ENCODE assay signal across 13 cellular contexts in genomic region chr1:145981299-145981600, GRCh38. TPM values are rescaled to one million over a fixed set of nuclear protein-coding genes. Genes with fewer than 3 reads are reported as not detected.
DNase-seq lines count a peak whose midpoint lies in the region; ATAC-seq and TF ChIP-seq lines count a peak whose summit lies in the region.
"Had no signal": no experiment of that assay in that cellular context is flagged by ENCODE, and none has a peak within 500 bp of the region (broad histone marks: within the 10 kb centered on the region; RNA-seq: fewer than 3 reads in every experiment).

No MANE protein-coding gene starts in this region.

- no peaks in the 10 kb centered on the region for H3K36me3 Mint-ChIP-seq in CD4-positive, alpha-beta T cell (ENCODE audit: low read depth)
- H3K36me3 Mint-ChIP-seq in CD14-positive monocyte: peaks cover 2 to 8% of the 10 kb centered on the region in 2 donors

- no peaks in the 10 kb centered on the region for H3K4me1 Mint-ChIP-seq in CD4-positive, alpha-beta T cell (ENCODE audit: low read depth)
- H3K4me1 Mint-ChIP-seq in CD14-positive monocyte: peaks cover 48% of the 10 kb centered on the region

- POLR2A ChIA-PET in CD4-positive, alpha-beta T cell (lab: Charles Lee): interaction anchor here (1.2 to 6.6 kb wide), 7 partner anchors 12 to 54 kb away, joined by 5 to 625 read pairs (median 57); partner anchors contain the start of genes ANKRD34A, LIX1L, POLR3GL and RBM8A
- POLR2A ChIA-PET in OCI-LY7 (lab: Charles Lee): interaction anchor here (0.6 to 4.6 kb wide), 7 partner anchors 8 to 122 kb away, joined by 3 to 67 read pairs (median 13); partner anchors contain the start of genes ANKRD34A, HJV, LIX1L and POLR3GL

- no peaks in the 10 kb centered on the region for H4K20me1 ChIP-seq in OCI-LY7 (ENCODE audit: insufficient read depth, low read length)

- H3K27ac Mint-ChIP-seq in CD4-positive, alpha-beta T cell: no peak overlapping the region
- H3K27ac Mint-ChIP-seq in CD14-positive monocyte: peak overlapping the region in 1 of 7 donors; percentile 18
- H3K27ac Mint-ChIP-seq: progenitor cell of endocrine pancreas had no signal

- no TSS peak for BruUV-seq in OCI-LY7 (replicated peaks; lab: Mats Ljungman, UMichigan)

- no peak overlapping the region for H2AFZ ChIP-seq in OCI-LY7 (ENCODE audit: low read length)

- H3K9me3 Mint-ChIP-seq in CD4-positive, alpha-beta T cell: no peaks in the 10 kb centered on the region
- H3K9me3 Mint-ChIP-seq in CD14-positive monocyte: no peaks in the 10 kb centered on the region

- H3K9me2 ChIP-seq in OCI-LY7 (ENCODE audit: insufficient read depth, low read length): no peaks in the 10 kb centered on the region

- CTCF ChIA-PET in CD4-positive, alpha-beta T cell (lab: Charles Lee): interaction anchor here (0.6 to 9.4 kb wide), 6 partner anchors 14 to 136 kb away, joined by 3 to 151 read pairs (median 6); partner anchors contain the start of genes NUDT17, RBM8A and TXNIP
- CTCF ChIA-PET in OCI-LY7 (lab: Charles Lee; ENCODE audit: unreplicated experiment): no interaction called here

- no peak for DNase-seq in CD4-positive, alpha-beta T cell
- DNase-seq in OCI-LY7 (ENCODE audit: low spot score) (no peak), left lung (peak in 1 of 2 donors; percentile 20), SW480 (ENCODE audit: low spot score) (no peak), CD14-positive monocyte (ENCODE audit: low spot score) (no peak), NCI-H226 (no peak)
- DNase-seq: COR-L47; NCI-H510A; RPMI8226; stimulated activated CD4-positive, alpha-beta T cell treated with anti-CD3 and anti-CD28 coated beads, Interleukin-4, amount 100 ng/mL, for 24 hours; stimulated activated naive CD4-positive, alpha-beta T cell had no signal

- H3K4me1 ChIP-seq in OCI-LY7 (ENCODE audit: insufficient read depth, low read length, poor library complexity, severe bottlenecking) (peaks cover 84% of the 10 kb centered on the region), left lung (peaks cover 45 to 96% of the 10 kb centered on the region in 2 donors), skeletal muscle tissue (ENCODE audit: control insufficient read depth in 3 of 3, insufficient read depth in 3 of 3, low read length in 3 of 3) (peaks cover 79 to 85% (median 85%) of the 10 kb centered on the region in 3 donors)

- H3K27me3 Mint-ChIP-seq in CD4-positive, alpha-beta T cell: no peaks in the 10 kb centered on the region
- H3K27me3 Mint-ChIP-seq in CD14-positive monocyte (ENCODE audit: low read depth in 3 of 3): no peaks in the 10 kb centered on the region
- H3K27me3 Mint-ChIP-seq: progenitor cell of endocrine pancreas had no signal

- H3K27me3 ChIP-seq in CD4-positive, alpha-beta T cell (ENCODE audit: control insufficient read depth, insufficient read depth, low read length): no peaks in the 10 kb centered on the region
- H3K27me3 ChIP-seq in left lung (no peaks in the 10 kb centered on the region), skeletal muscle tissue (ENCODE audit: control insufficient read depth in 3 of 3, insufficient read depth in 3 of 3, low read length in 3 of 3) (no peaks in the 10 kb centered on the region)

- no peaks in the 10 kb centered on the region for H3K9me3 ChIP-seq in CD4-positive, alpha-beta T cell (ENCODE audit: control insufficient read depth, low read length)
- H3K9me3 ChIP-seq in OCI-LY7 (ENCODE audit: low read length) (no peaks in the 10 kb centered on the region), left lung (no peaks in the 10 kb centered on the region), skeletal muscle tissue (ENCODE audit: control insufficient read depth in 3 of 3, low read length in 3 of 3) (no peaks in the 10 kb centered on the region)

- H3K4me3 ChIP-seq in OCI-LY7 (ENCODE audit: low read depth, low read length, poor library complexity, severe bottlenecking): no peak overlapping the region
- H3K4me3 ChIP-seq in left lung: no peak overlapping the region
- H3K4me3 ChIP-seq in skeletal muscle tissue (ENCODE audit: low read length in 3 of 3): peak overlapping the region; percentile 35 to 54 (median 44)

- peak overlapping the region; percentile 32 for H3K27ac ChIP-seq in CD4-positive, alpha-beta T cell (ENCODE audit: low read depth, low read length)
- peak overlapping the region; percentile 1 for H3K27ac ChIP-seq in OCI-LY7 (ENCODE audit: low read depth, low read length, poor library complexity, severe bottlenecking)
- H3K27ac ChIP-seq in left lung: peak overlapping the region; percentile 99 to 100
- H3K27ac ChIP-seq in skeletal muscle tissue (ENCODE audit: low read depth, low read length): peak overlapping the region; percentile 94

- intact Hi-C loops in CD4-positive, alpha-beta T cell (cut with DNase I, micrococcal nuclease): loop anchor here in 1 of 2 experiments (2.0 kb wide), 1 partner anchor 14 kb away; no protein-coding TSS in a partner anchor
- intact Hi-C loops in OCI-LY7 (cut with micrococcal nuclease; ENCODE audit: unreplicated experiment): no loop called here
- intact Hi-C loops in left lung (cut with DNase I): no loop called here
- intact Hi-C loops in CD14-positive monocyte (cut with micrococcal nuclease): no loop called here

- no peaks in the 10 kb centered on the region for H3K79me2 ChIP-seq in OCI-LY7 (ENCODE audit: insufficient read depth, low read depth, low read length)

- H3K36me3 ChIP-seq in OCI-LY7 (ENCODE audit: insufficient read depth, low read length) (no peaks in the 10 kb centered on the region), left lung (no peaks in the 10 kb centered on the region), skeletal muscle tissue (ENCODE audit: control insufficient read depth in 3 of 3, insufficient read depth in 3 of 3, low read length in 3 of 3) (no peaks in the 10 kb centered on the region)

- TF ChIP-seq CTCF in CD4-positive, alpha-beta T cell (IDR thresholded peaks at IDR 0.05): no peak
- TF ChIP-seq CTCF in OCI-LY7 (conservative IDR thresholded peaks at IDR 0.05; ENCODE audit: low read length) (no peak), left lung (IDR thresholded peaks at IDR 0.05) (no peak), CD14-positive monocyte (IDR thresholded peaks at IDR 0.05) (no peak)

- H3K9ac ChIP-seq in skeletal muscle tissue (ENCODE audit: low read depth in 1 of 3, low read length in 3 of 3): peak overlapping the region in 2 of 3 donors; percentile 16 to 26

- H3K4me2 ChIP-seq in OCI-LY7 (ENCODE audit: low read length): no peak overlapping the region

- ATAC-seq in CD4-positive, alpha-beta T cell (ENCODE audit: poor library complexity): no peak
- ATAC-seq in left lung: no peak

- no peak overlapping the region for H3K4me3 Mint-ChIP-seq in CD4-positive, alpha-beta T cell
- no peak overlapping the region for H3K4me3 Mint-ChIP-seq in CD14-positive monocyte

RNA-seq across cellular contexts. Expression of gene TXNIP, which starts 15.1 kb away (rescaled TPM):
- total RNA-seq in CD4-positive, alpha-beta T cell: 1,000 to 10,000 TPM; 1,317 to 1,358 TPM
- 99.9 and 144 TPM in 2 replicates for total RNA-seq in OCI-LY7 (2014; rRNA removed; shearing (Covaris generic))
- total RNA-seq in OCI-LY7 (2022): 50.3 and 76.8 TPM in 2 replicates
- total RNA-seq in left lung: 100 to 1,000 TPM; 380 to 422 TPM
- total RNA-seq in skeletal muscle tissue: 536 TPM
- polyA plus RNA-seq in CD14-positive monocyte: 100 to 1,000 TPM; 640 to 844 TPM

RNA-seq across cellular contexts. Expression of gene POLR3GL, which starts 16.8 kb away (rescaled TPM):
- 10 to 100 TPM; 17.2 to 17.8 TPM for total RNA-seq in CD4-positive, alpha-beta T cell
- total RNA-seq in OCI-LY7 (2014; rRNA removed; shearing (Covaris generic)): 19.8 and 29.8 TPM in 2 replicates
- 27.3 and 30.7 TPM in 2 replicates for total RNA-seq in OCI-LY7 (2022)
- total RNA-seq in left lung: 10 to 100 TPM; 19.6 to 20.8 TPM
- 17.7 TPM for total RNA-seq in skeletal muscle tissue
- polyA plus RNA-seq in CD14-positive monocyte: 10 to 100 TPM; 36.2 to 39.0 TPM

RNA-seq across cellular contexts. Expression of gene ANKRD34A, which starts 16.9 kb away (rescaled TPM):
- under 1 TPM; 0.42 to 0.47 TPM for total RNA-seq in CD4-positive, alpha-beta T cell
- total RNA-seq in OCI-LY7 (2014; rRNA removed; shearing (Covaris generic)): 0.62 and 1.9 TPM in 2 replicates
- total RNA-seq in OCI-LY7 (2022) (4.5 and 4.8 TPM in 2 replicates), left lung (1 to 10 TPM in 1 of 2 donors, under 1 TPM in 1; 0.82 to 1.2 TPM), skeletal muscle tissue (under 0.01 TPM)
- polyA plus RNA-seq in CD14-positive monocyte: not detected

RNA-seq across cellular contexts. Expression of gene LIX1L, which starts 23.4 kb away (rescaled TPM):
- 10 to 100 TPM; 21.4 to 21.5 TPM for total RNA-seq in CD4-positive, alpha-beta T cell
- total RNA-seq in OCI-LY7 (2014; rRNA removed; shearing (Covaris generic)): 10.2 and 11.6 TPM in 2 replicates
- total RNA-seq in OCI-LY7 (2022) (26.3 and 31.8 TPM in 2 replicates), left lung (10 to 100 TPM; 28.9 to 32.0 TPM), skeletal muscle tissue (16.2 TPM)
- polyA plus RNA-seq in CD14-positive monocyte: 1 to 10 TPM; 6.3 to 8.5 TPM

RNA-seq across cellular contexts. Expression of gene HJV, which starts 40.3 kb away (rescaled TPM):
- not detected for total RNA-seq in CD4-positive, alpha-beta T cell
- not detected in 2 replicates for total RNA-seq in OCI-LY7 (2014; rRNA removed; shearing (Covaris generic))
- not detected in 2 replicates for total RNA-seq in OCI-LY7 (2022)
- total RNA-seq in left lung: not detected
- 439 TPM for total RNA-seq in skeletal muscle tissue
- polyA plus RNA-seq in CD14-positive monocyte: not detected
- total RNA-seq: progenitor cell of endocrine pancreas had no signal

Comparison
In these comparisons a context has a peak if more than half of its experiments do, and no peak if none do; other contexts are left out.
1. H3K27ac ChIP-seq: peak in every context shown above with its lines; median percentile 100 in left lung; 94 in skeletal muscle tissue; 32 in CD4-positive, alpha-beta T cell; 1 in OCI-LY7.
2. H3K4me3 ChIP-seq: peak in skeletal muscle tissue (3 of 3); none in OCI-LY7 (single experiment) and left lung (0 of 2).